Comparison of ENCODE assay signal across 22 cellular contexts in the genomic region with DNA sequence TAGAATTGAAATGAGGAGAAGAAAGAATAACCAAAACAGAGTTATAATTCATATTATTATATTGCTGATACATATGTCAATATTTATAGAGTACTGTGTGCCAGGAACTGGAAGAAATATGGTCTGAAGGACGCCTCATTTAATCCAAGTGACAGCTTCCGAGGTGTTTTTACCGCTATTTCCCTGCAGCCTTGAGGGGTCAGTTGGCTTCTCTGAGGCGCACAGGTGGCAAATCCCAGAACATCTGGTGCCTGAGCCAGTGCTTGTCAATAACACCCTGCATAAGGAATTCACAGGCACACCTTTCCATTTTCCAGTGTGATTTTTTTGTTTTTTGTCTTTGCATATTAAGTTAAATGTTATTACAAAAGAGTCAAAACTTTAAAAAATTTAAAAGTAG.
"Had no signal": no experiment of that assay in that cellular context is flagged by ENCODE, and none has a peak within 500 bp of the region (broad histone marks: within the 10 kb centered on the region; RNA-seq: fewer than 3 reads in every experiment).

No MANE protein-coding gene starts in this region.

- DNase-seq: effector memory CD8-positive, alpha-beta T cell; esophagus squamous epithelium; foreskin fibroblast; kidney; left cardiac atrium; left ventricle myocardium inferior; lower lobe of right lung; mesenchymal stem cell; midbrain; nucleus accumbens; psoas muscle; retina; small intestine; stimulated activated CD4-positive, alpha-beta T cell treated with anti-CD3 and anti-CD28 coated beads, Interleukin-12 subunit alpha, Interleukin-12 subunit beta, amount 100 ng/mL, for 4 hours; stimulated activated naive CD4-positive, alpha-beta T cell treated with Interleukin-2 at 50 U/mL for 16 hours; upper lobe of left lung; uterus had no signal

- H3K9ac ChIP-seq: neural progenitor cell, parathyroid adenoma had no signal

- H3K9me3 ChIP-seq: esophagus squamous epithelium, gastroesophageal sphincter, left ventricle myocardium inferior, lower lobe of right lung, psoas muscle, upper lobe of left lung, uterus had no signal

- H3K27ac ChIP-seq: esophagus squamous epithelium, gastroesophageal sphincter, left ventricle myocardium inferior, lower lobe of right lung, neural progenitor cell, parathyroid adenoma, psoas muscle, upper lobe of left lung, uterus had no signal

- H3K27ac Mint-ChIP-seq: dendritic cell treated with granulocyte-macrophage colony-stimulating factor and Interleukin-4, amounts not matched to agents 40 ng/mL and 50 ng/mL, for 4 days; effector memory CD8-positive, alpha-beta T cell; natural killer cell treated with Interleukin-12 subunit alpha and Interleukin-12 subunit beta and Interleukin-15 and Interleukin-18, amount 100 ng/mL, for 72 hours; neural progenitor cell had no signal

- H3K4me3 ChIP-seq: esophagus squamous epithelium, gastroesophageal sphincter, left ventricle myocardium inferior, lower lobe of right lung, neural progenitor cell, psoas muscle, upper lobe of left lung, uterus had no signal

- H3K9me3 Mint-ChIP-seq: dendritic cell treated with granulocyte-macrophage colony-stimulating factor and Interleukin-4, amounts not matched to agents 40 ng/mL and 50 ng/mL, for 4 days; effector memory CD8-positive, alpha-beta T cell; natural killer cell treated with Interleukin-12 subunit alpha and Interleukin-12 subunit beta and Interleukin-15 and Interleukin-18, amount 100 ng/mL, for 72 hours; neural progenitor cell had no signal

- H3K4me3 Mint-ChIP-seq: dendritic cell treated with granulocyte-macrophage colony-stimulating factor and Interleukin-4, amounts not matched to agents 40 ng/mL and 50 ng/mL, for 4 days; effector memory CD8-positive, alpha-beta T cell; natural killer cell treated with Interleukin-12 subunit alpha and Interleukin-12 subunit beta and Interleukin-15 and Interleukin-18, amount 100 ng/mL, for 72 hours; neural progenitor cell had no signal

- H3K36me3 ChIP-seq: left ventricle myocardium inferior, neural progenitor cell, uterus had no signal

- H3K27me3 Mint-ChIP-seq: dendritic cell treated with granulocyte-macrophage colony-stimulating factor and Interleukin-4, amounts not matched to agents 40 ng/mL and 50 ng/mL, for 4 days; natural killer cell treated with Interleukin-12 subunit alpha and Interleukin-12 subunit beta and Interleukin-15 and Interleukin-18, amount 100 ng/mL, for 72 hours had no signal

- H3K36me3 Mint-ChIP-seq: natural killer cell treated with Interleukin-12 subunit alpha and Interleukin-12 subunit beta and Interleukin-15 and Interleukin-18, amount 100 ng/mL, for 72 hours had no signal

- H3K27me3 ChIP-seq: esophagus squamous epithelium, gastroesophageal sphincter, neural progenitor cell, upper lobe of left lung, uterus had no signal

- H3K4me1 ChIP-seq: neural progenitor cell, parathyroid adenoma, psoas muscle, uterus had no signal

- ATAC-seq: effector memory CD8-positive, alpha-beta T cell; gastroesophageal sphincter; left cardiac atrium; lower lobe of right lung; natural killer cell treated with Interleukin-12 subunit alpha and Interleukin-12 subunit beta and Interleukin-15 and Interleukin-18, amount 100 ng/mL, for 72 hours; psoas muscle had no signal
